In genomic region chr2:159201321-159202063, GRCh38 we compare ENCODE assay signal across 8 cellular contexts.
DNase-seq lines count a peak whose midpoint lies in the region; ATAC-seq and TF ChIP-seq lines count a peak whose summit lies in the region.

No MANE protein-coding gene starts in this region.

- TF ChIP-seq POLR2A in gastrocnemius medialis (IDR thresholded peaks at IDR 0.05): no peak

- DNase-seq in fibroblast of lung (ENCODE audit: low read depth in 2 of 2): peak; percentile 21 to 52
- no peak for DNase-seq in NCI-H1694 treated with DMSO at 0.1 percent for 48 hours (lab: John Stamatoyannopoulos, UW)
- DNase-seq in gastrocnemius medialis: no peak
- no peak for DNase-seq in BE2C
- DNase-seq in hepatocyte (ENCODE audit: low spot score): no peak

- H3K4me3 ChIP-seq in fibroblast of lung (replicated peaks in 1 of 4; ENCODE audit: control extremely low read depth in 1 of 4, insufficient read depth in 1 of 4, low read depth in 3 of 4, low read length in 4 of 4) (no peak overlapping the region), gastrocnemius medialis (no peak overlapping the region), BE2C (ENCODE audit: low read depth, low read length) (no peak overlapping the region), hepatocyte (no peak overlapping the region)

- H3K4me2 ChIP-seq in fibroblast of lung (ENCODE audit: extremely low read depth, insufficient read depth, low read length): no peak overlapping the region
- H3K4me2 ChIP-seq in hepatocyte: no peak overlapping the region

- H4K20me1 ChIP-seq in fibroblast of lung (ENCODE audit: control insufficient read depth, extremely low read depth, insufficient read depth, low read length) (no peaks in the 10 kb centered on the region), hepatocyte (ENCODE audit: insufficient read depth, poor library complexity, severe bottlenecking) (no peaks in the 10 kb centered on the region)

- ATAC-seq in GM18499 (IDR thresholded peaks at IDR 0.05; ENCODE audit: insufficient read depth, unreplicated experiment): peak; percentile 99
- peak; percentile 96 for ATAC-seq in GM21528 (IDR thresholded peaks at IDR 0.05; ENCODE audit: low FRiP score, unreplicated experiment)
- no peak for ATAC-seq in gastrocnemius medialis

- in situ Hi-C loops in gastrocnemius medialis (cut with MboI; ENCODE audit: low sequenced_read_pairs in 4 of 4): no loop called here

- H3K9me3 ChIP-seq in fibroblast of lung (ENCODE audit: control insufficient read depth, insufficient read depth, low read depth, low read length) (no peaks in the 10 kb centered on the region), gastrocnemius medialis (no peaks in the 10 kb centered on the region), BE2C (no peaks in the 10 kb centered on the region), hepatocyte (ENCODE audit: low read depth) (no peaks in the 10 kb centered on the region)

- H3K9me3 Mint-ChIP-seq in IgD-negative memory B cell: no peaks in the 10 kb centered on the region

- H3K36me3 Mint-ChIP-seq in IgD-negative memory B cell: no peaks in the 10 kb centered on the region

- peaks cover 0 to 14% (median 9%) of the 10 kb centered on the region in 3 donors for H3K4me1 Mint-ChIP-seq in IgD-negative memory B cell

- H3K27ac Mint-ChIP-seq in IgD-negative memory B cell: peak overlapping the region in 2 of 3 donors; percentile 68 to 94

- H3K27me3 ChIP-seq in fibroblast of lung (ENCODE audit: control insufficient read depth, insufficient read depth, low read length) (no peaks in the 10 kb centered on the region), gastrocnemius medialis (no peaks in the 10 kb centered on the region), BE2C (no peaks in the 10 kb centered on the region), hepatocyte (no peaks in the 10 kb centered on the region)

- H3K36me3 ChIP-seq in fibroblast of lung (ENCODE audit: control insufficient read depth, insufficient read depth, low read length): peaks cover 8% of the 10 kb centered on the region
- H3K36me3 ChIP-seq in gastrocnemius medialis: no peaks in the 10 kb centered on the region
- H3K36me3 ChIP-seq in BE2C: no peaks in the 10 kb centered on the region
- H3K36me3 ChIP-seq in hepatocyte (replicated peaks; ENCODE audit: insufficient read depth, low read depth): no peaks in the 10 kb centered on the region

- H3K9me2 ChIP-seq in hepatocyte (replicated peaks; ENCODE audit: insufficient read depth): no peaks in the 10 kb centered on the region

- 76% methylated on average over 11 of the region's 11 CpGs for WGBS in hepatocyte (ENCODE audit: low lambda C conversion rate, missing lambda C conversion rate)

- H3K27ac ChIP-seq in fibroblast of lung (ENCODE audit: insufficient read depth, low read length) (peak overlapping the region; percentile 72), gastrocnemius medialis (no peak overlapping the region), hepatocyte (no peak overlapping the region)

- TF ChIP-seq CTCF in fibroblast of lung (conservative IDR thresholded peaks at IDR 0.05 in 1 of 2, IDR thresholded peaks at IDR 0.05 in 1 of 2; ENCODE audit: low read depth in 1 of 2, low read length in 2 of 2) (peak in 1 of 2 donors; percentile 4), gastrocnemius medialis (IDR thresholded peaks at IDR 0.05 in 4 of 5, conservative IDR thresholded peaks at IDR 0.05 in 1 of 5) (no peak), BE2C (IDR thresholded peaks at IDR 0.05; ENCODE audit: low read depth, low read length) (no peak), hepatocyte (IDR thresholded peaks at IDR 0.05; ENCODE audit: poor library complexity) (no peak)

- H3K27me3 Mint-ChIP-seq in IgD-negative memory B cell: peaks cover 3% of the 10 kb centered on the region

- H3K9ac ChIP-seq in fibroblast of lung (ENCODE audit: insufficient read depth, low read length): no peak overlapping the region

- H3K79me2 ChIP-seq in fibroblast of lung (ENCODE audit: control insufficient read depth, insufficient read depth, low read length) (no peaks in the 10 kb centered on the region), hepatocyte (no peaks in the 10 kb centered on the region)

- intact Hi-C loops in gastrocnemius medialis (cut with DNase I; ENCODE audit: low total_unique reads): no loop called here

- peak overlapping the region in 2 of 4 donors; percentile 28 to 31 for H3K4me3 Mint-ChIP-seq in IgD-negative memory B cell

- H3K4me1 ChIP-seq in fibroblast of lung (ENCODE audit: control insufficient read depth, extremely low read depth, insufficient read depth, low read length): peaks cover 17% of the 10 kb centered on the region
- no peaks in the 10 kb centered on the region for H3K4me1 ChIP-seq in gastrocnemius medialis
- H3K4me1 ChIP-seq in BE2C: no peaks in the 10 kb centered on the region
- H3K4me1 ChIP-seq in hepatocyte (ENCODE audit: insufficient read depth): no peaks in the 10 kb centered on the region

- H2AFZ ChIP-seq in fibroblast of lung (ENCODE audit: low read length) (no peak overlapping the region), hepatocyte (no peak overlapping the region)

Comparison
In these comparisons a context has a peak if more than half of its experiments do, and no peak if none do; other contexts are left out.
1. ATAC-seq: peak in GM18499 (single experiment) and GM21528 (single experiment); none in gastrocnemius medialis (0 of 2).
2. DNase-seq: peak in fibroblast of lung (2 of 2); none in NCI-H1694 treated with DMSO at 0.1 percent for 48 hours (single experiment), gastrocnemius medialis (0 of 2), BE2C (single experiment) and hepatocyte (single experiment).